8 cellular contexts compared by ENCODE assay signal in genomic region chr1:93607814-93608187, GRCh38.
DNase-seq lines count a peak whose midpoint lies in the region; ATAC-seq and TF ChIP-seq lines count a peak whose summit lies in the region.

No MANE protein-coding gene starts in this region.

- peaks cover 0 to 1% (median 0%) of the 10 kb centered on the region in 7 donors for H3K9me3 Mint-ChIP-seq in CD4-positive, CD25-positive, alpha-beta regulatory T cell
- no peaks in the 10 kb centered on the region for H3K9me3 Mint-ChIP-seq in CD4-positive, alpha-beta memory T cell

- peak; percentile 46 to 56 for ATAC-seq in CD4-positive, CD25-positive, alpha-beta regulatory T cell (ENCODE audit: low read depth in 2 of 2)
- ATAC-seq in GM19438 (IDR thresholded peaks at IDR 0.05; ENCODE audit: low read depth, unreplicated experiment) (peak; percentile 92), HG03432 (IDR thresholded peaks at IDR 0.05; ENCODE audit: unreplicated experiment) (peak; percentile 97)

- no peak overlapping the region for H3K9ac ChIP-seq in mammary epithelial cell (ENCODE audit: insufficient read depth, low read length)

- no peak overlapping the region for H3K4me2 ChIP-seq in mammary epithelial cell (ENCODE audit: insufficient read depth, low read depth, low read length)

- H3K27ac ChIP-seq in CD4-positive, CD25-positive, alpha-beta regulatory T cell (ENCODE audit: insufficient read depth, low read length, poor library complexity, severe bottlenecking): no peak overlapping the region
- H3K27ac ChIP-seq in mammary epithelial cell (ENCODE audit: insufficient read depth, low read depth, low read length): peak overlapping the region; percentile 23
- no peak overlapping the region for H3K27ac ChIP-seq in CD4-positive, alpha-beta memory T cell (ENCODE audit: low read depth, low read length)

- in situ Hi-C loops in mammary epithelial cell (cut with MboI; ENCODE audit: low sequenced_read_pairs in 2 of 2) (no loop called here), ACHN (cut with HindIII; ENCODE audit: low pct_ligation_motif_present, low pct_unique_long_range_greater_than_20kb, low sequenced_read_pairs) (no loop called here)

- peaks cover 4% of the 10 kb centered on the region for H3K4me1 ChIP-seq in CD4-positive, CD25-positive, alpha-beta regulatory T cell (ENCODE audit: control insufficient read depth, insufficient read depth, low read length, poor library complexity, severe bottlenecking)
- H3K4me1 ChIP-seq in mammary epithelial cell (ENCODE audit: insufficient read depth, low read length): peaks cover 72% of the 10 kb centered on the region
- no peaks in the 10 kb centered on the region for H3K4me1 ChIP-seq in CD4-positive, alpha-beta memory T cell (ENCODE audit: insufficient read depth, low read length)

- no peaks in the 10 kb centered on the region for H3K36me3 ChIP-seq in CD4-positive, CD25-positive, alpha-beta regulatory T cell (ENCODE audit: control insufficient read depth, insufficient read depth, low read length)
- peaks cover 13% of the 10 kb centered on the region for H3K36me3 ChIP-seq in mammary epithelial cell (ENCODE audit: insufficient read depth, low read length)
- no peaks in the 10 kb centered on the region for H3K36me3 ChIP-seq in CD4-positive, alpha-beta memory T cell (ENCODE audit: insufficient read depth, low read length)

- H3K4me3 Mint-ChIP-seq in CD4-positive, CD25-positive, alpha-beta regulatory T cell: no peak overlapping the region
- no peak overlapping the region for H3K4me3 Mint-ChIP-seq in CD4-positive, alpha-beta memory T cell

- 90% methylated on average over 5 of the region's 5 CpGs for WGBS in mammary epithelial cell (ENCODE audit: low coverage, missing lambda C conversion rate)

- peak in 1 of 3 donors; percentile 49 for DNase-seq in CD4-positive, CD25-positive, alpha-beta regulatory T cell
- no peak for DNase-seq in mammary epithelial cell
- DNase-seq in stimulated activated CD8-positive, alpha-beta memory T cell treated with anti-CD3 and anti-CD28 coated beads, Interleukin-4, amount 100 ng/mL, for 24 hours (ENCODE audit: low read depth): peak; percentile 40
- DNase-seq in NCI-H748 treated with DMSO at 0.1 percent for 48 hours (lab: John Stamatoyannopoulos, UW): no peak
- no peak for DNase-seq in CD4-positive, alpha-beta memory T cell
- no peak for DNase-seq in ACHN

- H3K27me3 ChIP-seq in CD4-positive, CD25-positive, alpha-beta regulatory T cell (ENCODE audit: control insufficient read depth, insufficient read depth, low read length): no peaks in the 10 kb centered on the region
- H3K27me3 ChIP-seq in mammary epithelial cell (ENCODE audit: insufficient read depth, low read length): no peaks in the 10 kb centered on the region
- H3K27me3 ChIP-seq in CD4-positive, alpha-beta memory T cell (ENCODE audit: insufficient read depth, low read length): no peaks in the 10 kb centered on the region

- POLR2A ChIA-PET in CD4-positive, alpha-beta memory T cell (lab: Charles Lee; ENCODE audit: partially characterized antibody): no interaction called here

- H3K4me1 Mint-ChIP-seq in CD4-positive, CD25-positive, alpha-beta regulatory T cell: peaks cover 0 to 13% (median 5%) of the 10 kb centered on the region in 4 donors
- peaks cover 0 to 5% (median under 1%) of the 10 kb centered on the region in 4 donors for H3K4me1 Mint-ChIP-seq in CD4-positive, alpha-beta memory T cell

- BruUV-seq in mammary epithelial cell (replicated peaks; lab: Mats Ljungman, UMichigan): no TSS peak

- H2AFZ ChIP-seq in mammary epithelial cell (ENCODE audit: low read depth, low read length): no peak overlapping the region

- TF ChIP-seq CTCF in mammary epithelial cell (conservative IDR thresholded peaks at IDR 0.05 in 1 of 2, IDR thresholded peaks at IDR 0.05 in 1 of 2; ENCODE audit: extremely low read depth in 1 of 2, insufficient read depth in 1 of 2, low read depth in 1 of 2, low read length in 2 of 2): no peak

- no peaks in the 10 kb centered on the region for H3K36me3 Mint-ChIP-seq in CD4-positive, CD25-positive, alpha-beta regulatory T cell
- H3K36me3 Mint-ChIP-seq in CD4-positive, alpha-beta memory T cell: no peaks in the 10 kb centered on the region

- H4K20me1 ChIP-seq in mammary epithelial cell (ENCODE audit: insufficient read depth, low read length): peaks cover 26% of the 10 kb centered on the region

- H3K27ac Mint-ChIP-seq in CD4-positive, CD25-positive, alpha-beta regulatory T cell: peak overlapping the region in 1 of 3 donors; percentile 96
- no peak overlapping the region for H3K27ac Mint-ChIP-seq in CD4-positive, alpha-beta memory T cell

- CTCF ChIA-PET in mammary epithelial cell (lab: Charles Lee; ENCODE audit: low non-redundant PET): interaction anchor here (0.5 to 0.6 kb wide), 3 partner anchors 10 to 546 kb away, joined by 3 to 5 read pairs (median 3); no protein-coding TSS in a partner anchor
- CTCF ChIA-PET in CD4-positive, alpha-beta memory T cell (lab: Charles Lee; ENCODE audit: partially characterized antibody): interaction anchor here (1.1 to 2.2 kb wide), 3 partner anchors 22 to 303 kb away, joined by 3 to 11 read pairs (median 7); no protein-coding TSS in a partner anchor

- intact Hi-C loops in mammary epithelial cell (cut with micrococcal nuclease): no loop called here
- intact Hi-C loops in CD4-positive, alpha-beta memory T cell (cut with micrococcal nuclease): no loop called here

- dilution Hi-C loops in mammary epithelial cell (cut with HindIII; ENCODE audit: low sequenced_read_pairs): no loop called here

- H3K4me3 ChIP-seq in CD4-positive, CD25-positive, alpha-beta regulatory T cell (ENCODE audit: low read depth, low read length): no peak overlapping the region
- no peak overlapping the region for H3K4me3 ChIP-seq in mammary epithelial cell (replicated peaks in 1 of 3; ENCODE audit: insufficient read depth in 1 of 3, low read depth in 2 of 3, low read length in 3 of 3)
- H3K4me3 ChIP-seq in CD4-positive, alpha-beta memory T cell (ENCODE audit: low read length in 2 of 2): no peak overlapping the region

- H3K9me3 ChIP-seq in CD4-positive, CD25-positive, alpha-beta regulatory T cell (ENCODE audit: control insufficient read depth in 2 of 2, low read length in 2 of 2): no peaks in the 10 kb centered on the region
- H3K9me3 ChIP-seq in mammary epithelial cell (replicated peaks; ENCODE audit: insufficient read depth, low read length): no peaks in the 10 kb centered on the region
- H3K9me3 ChIP-seq in CD4-positive, alpha-beta memory T cell (ENCODE audit: control insufficient read depth in 1 of 2, low read length in 2 of 2): no peaks in the 10 kb centered on the region

- H3K27me3 Mint-ChIP-seq in CD4-positive, CD25-positive, alpha-beta regulatory T cell: peaks cover 6% of the 10 kb centered on the region
- H3K27me3 Mint-ChIP-seq in CD4-positive, alpha-beta memory T cell: peaks cover 0 to 5% of the 10 kb centered on the region in 2 donors

- H3K79me2 ChIP-seq in mammary epithelial cell (ENCODE audit: insufficient read depth, low read length): peaks cover 100% of the 10 kb centered on the region
